ENCODE assay signal across 2 cellular contexts in genomic region chr21:45913886-45914285, GRCh38.
TF ChIP-seq lines count a peak whose summit lies in the region.

No MANE protein-coding gene starts in this region.

TF ChIP-seq in IMR-90, 13 proteins besides CTCF, POLR2A, EP300 and RAD21:
- no peak for TF ChIP-seq BHLHE40 (IDR thresholded peaks at IDR 0.05; ENCODE audit: low read depth, low read length)
- TF ChIP-seq RCOR1 (IDR thresholded peaks at IDR 0.05; ENCODE audit: insufficient replicate concordance, low read length): no peak
- no peak for TF ChIP-seq FOS (IDR thresholded peaks at IDR 0.05; ENCODE audit: low read depth, low read length)
- no peak for TF ChIP-seq CHD1 (IDR thresholded peaks at IDR 0.05; ENCODE audit: low read depth, low read length)
- no peak for TF ChIP-seq USF2 (IDR thresholded peaks at IDR 0.05; ENCODE audit: low read depth, low read length)
- TF ChIP-seq MXI1 (IDR thresholded peaks at IDR 0.05; ENCODE audit: borderline replicate concordance, low read depth, low read length): no peak

TF ChIP-seq in H1, 55 proteins besides CTCF, POLR2A, EP300 and RAD21:
- TF ChIP-seq CBX5 (IDR thresholded peaks at IDR 0.05; ENCODE audit: low read depth, low read length) (no peak), HDAC6 (IDR thresholded peaks at IDR 0.05; ENCODE audit: low read depth, low read length) (no peak), POLR2AphosphoS5 (IDR thresholded peaks at IDR 0.05; ENCODE audit: low read depth, low read length) (no peak), EZH2 (IDR thresholded peaks at IDR 0.05; ENCODE audit: low read depth, low read length, severe bottlenecking) (no peak)
